In genomic region chr12:120814903-120815429, GRCh38 we compare ENCODE assay signal across 30 cellular contexts.
"Had no signal": no experiment of that assay in that cellular context is flagged by ENCODE, and none has a peak within 500 bp of the region (broad histone marks: within the 10 kb centered on the region; RNA-seq: fewer than 3 reads in every experiment).

No MANE protein-coding gene starts in this region.

- ATAC-seq: activated CD8-positive, alpha-beta memory T cell treated with anti-CD3 and anti-CD28 coated beads, Interleukin-2, amount 10 ng/mL, durations not matched to agents 7 days and 5 days; gastrocnemius medialis; left colon; lower lobe of right lung; naive thymus-derived CD4-positive, alpha-beta T cell; stimulated activated memory B cell treated with anti-CD40 and anti-IgM and Interleukin-4, amounts not matched to agents 10 μg/mL and 1 μg/mL and 100 μg/mL, for 72 hours had no signal

- H3K9me3 ChIP-seq: esophagus squamous epithelium, gastrocnemius medialis, lower lobe of right lung, sigmoid colon, stomach, suprapubic skin, tibial nerve had no signal

- H3K36me3 ChIP-seq: gastrocnemius medialis, neural progenitor cell had no signal

- H3K27me3 Mint-ChIP-seq: activated CD4-positive, alpha-beta memory T cell treated with anti-CD3 and anti-CD28 coated beads for 36 hours; activated CD8-positive, alpha-beta memory T cell treated with anti-CD3 and anti-CD28 coated beads, Interleukin-2, amount 10 ng/mL, durations not matched to agents 7 days and 5 days; activated naive CD8-positive, alpha-beta T cell treated with anti-CD3 and anti-CD28 coated beads for 36 hours; naive thymus-derived CD4-positive, alpha-beta T cell; progenitor cell of endocrine pancreas; stimulated activated memory B cell treated with anti-CD40 and anti-IgM and Interleukin-4, amounts not matched to agents 10 μg/mL and 1 μg/mL and 100 μg/mL, for 72 hours had no signal

- H3K9ac ChIP-seq: neural progenitor cell had no signal

- H3K27ac Mint-ChIP-seq: activated CD4-positive, alpha-beta memory T cell treated with anti-CD3 and anti-CD28 coated beads for 36 hours; activated CD8-positive, alpha-beta memory T cell treated with anti-CD3 and anti-CD28 coated beads, Interleukin-2, amount 10 ng/mL, durations not matched to agents 7 days and 5 days; activated naive CD8-positive, alpha-beta T cell treated with anti-CD3 and anti-CD28 coated beads for 36 hours; activated T-helper 2 cell treated with anti-CD3 and anti-CD28 coated beads, Interferon-gamma antibody, Interleukin-2, Interleukin-4, amounts not matched to agents 10 μg/mL and 5 μg/mL and 100 μg/mL, durations not matched to agents 14 hours and 24 hours and 36 hours; neural progenitor cell; progenitor cell of endocrine pancreas; stimulated activated memory B cell treated with anti-CD40 and anti-IgM and Interleukin-4, amounts not matched to agents 10 μg/mL and 1 μg/mL and 100 μg/mL, for 72 hours; T-helper 1 cell treated with Interleukin-12 subunit alpha and Interleukin-12 subunit beta and Interleukin-4 antibody, amounts not matched to agents 30 μg/mL and 1 μg/mL, for 36 hours had no signal

- DNase-seq: activated CD4-positive, alpha-beta memory T cell treated with anti-CD3 and anti-CD28 coated beads for 36 hours; activated CD4-positive, alpha-beta T cell treated with anti-CD3 and anti-CD28 coated beads for 48 hours; activated CD4-positive, CD25-positive, alpha-beta regulatory T cell; activated CD8-positive, alpha-beta memory T cell treated with anti-CD3 and anti-CD28 coated beads, Interleukin-2, amount 10 ng/mL, durations not matched to agents 7 days and 5 days; activated naive CD4-positive, alpha-beta T cell; activated naive CD8-positive, alpha-beta T cell treated with anti-CD3 and anti-CD28 coated beads for 36 hours; amniotic stem cell; cerebellar nuclear complex; effector memory CD4-positive, alpha-beta T cell; esophagus squamous epithelium; gastrocnemius medialis; islet precursor cell; left colon; lower lobe of right lung; naive thymus-derived CD4-positive, alpha-beta T cell; retina; sigmoid colon; stimulated activated CD4-positive, alpha-beta T cell treated with anti-CD3 and anti-CD28 coated beads, Interleukin-15, amount 100 ng/mL, for 24 hours; stomach; T1000 had no signal

- H3K36me3 Mint-ChIP-seq: activated CD4-positive, alpha-beta memory T cell treated with anti-CD3 and anti-CD28 coated beads for 36 hours had no signal

- H3K9me3 Mint-ChIP-seq: activated CD4-positive, alpha-beta memory T cell treated with anti-CD3 and anti-CD28 coated beads for 36 hours; activated naive CD8-positive, alpha-beta T cell treated with anti-CD3 and anti-CD28 coated beads for 36 hours; activated T-helper 2 cell treated with anti-CD3 and anti-CD28 coated beads, Interferon-gamma antibody, Interleukin-2, Interleukin-4, amounts not matched to agents 10 μg/mL and 5 μg/mL and 100 μg/mL, durations not matched to agents 14 hours and 24 hours and 36 hours; neural progenitor cell; stimulated activated memory B cell treated with anti-CD40 and anti-IgM and Interleukin-4, amounts not matched to agents 10 μg/mL and 1 μg/mL and 100 μg/mL, for 72 hours; T-helper 1 cell treated with Interleukin-12 subunit alpha and Interleukin-12 subunit beta and Interleukin-4 antibody, amounts not matched to agents 30 μg/mL and 1 μg/mL, for 36 hours had no signal

- H3K4me3 ChIP-seq: coronary artery, esophagus squamous epithelium, gastrocnemius medialis, lower lobe of right lung, neural progenitor cell, sigmoid colon, smooth muscle cell, stomach, suprapubic skin, tibial nerve had no signal

- FAIRE-seq: bronchial epithelial cell had no signal

- H3K27ac ChIP-seq: coronary artery, esophagus squamous epithelium, lower lobe of right lung, neural progenitor cell, sigmoid colon, stomach, suprapubic skin had no signal

- H3K4me3 Mint-ChIP-seq: activated CD4-positive, alpha-beta memory T cell treated with anti-CD3 and anti-CD28 coated beads for 36 hours; activated CD8-positive, alpha-beta memory T cell treated with anti-CD3 and anti-CD28 coated beads, Interleukin-2, amount 10 ng/mL, durations not matched to agents 7 days and 5 days; activated naive CD8-positive, alpha-beta T cell treated with anti-CD3 and anti-CD28 coated beads for 36 hours; naive thymus-derived CD4-positive, alpha-beta T cell; neural progenitor cell; stimulated activated memory B cell treated with anti-CD40 and anti-IgM and Interleukin-4, amounts not matched to agents 10 μg/mL and 1 μg/mL and 100 μg/mL, for 72 hours; T-helper 1 cell treated with Interleukin-12 subunit alpha and Interleukin-12 subunit beta and Interleukin-4 antibody, amounts not matched to agents 30 μg/mL and 1 μg/mL, for 36 hours had no signal
